Comparison of ENCODE assay signal across 12 cellular contexts in genomic region chr19:51124729-51125128, GRCh38. TPM values are rescaled to one million over a fixed set of nuclear protein-coding genes. Genes with fewer than 3 reads are reported as not detected.
A peak's percentile ranks its signal among the peaks of the same experiment; 100 is the strongest.
DNase-seq lines count a peak whose midpoint lies in the region; TF ChIP-seq lines count a peak whose summit lies in the region.
"Had no signal": no experiment of that assay in that cellular context is flagged by ENCODE, and none has a peak within 500 bp of the region (broad histone marks: within the 10 kb centered on the region; RNA-seq: fewer than 3 reads in every experiment).

Gene SIGLEC9, plus strand, starts transcription at chr19:51124906. Its CDS starts 69 bp downstream, at chr19:51124975.

- no peak for TF ChIP-seq CTCF in Peyer's patch (IDR thresholded peaks at IDR 0.05)
- no peak for TF ChIP-seq CTCF in esophagus squamous epithelium (IDR thresholded peaks at IDR 0.05)
- no peak for TF ChIP-seq CTCF in neutrophil (IDR thresholded peaks at IDR 0.05)

- no peaks in the 10 kb centered on the region for H3K9me3 ChIP-seq in BLaER1 treated with 17β-estradiol and CSF1 and Interleukin-3, amounts not matched to agents 10 nM and 100 nM (replicated peaks in 1 of 11)
- H3K9me3 ChIP-seq in Peyer's patch (no peaks in the 10 kb centered on the region), esophagus squamous epithelium (no peaks in the 10 kb centered on the region), neutrophil (no peaks in the 10 kb centered on the region)

- no peaks in the 10 kb centered on the region for H4K20me1 ChIP-seq in BLaER1 treated with 17β-estradiol and CSF1 and Interleukin-3, amounts not matched to agents 10 nM and 100 nM

- peak within 1 kb of the TSS; percentile 76 to 91 (median 83) for H3K9ac ChIP-seq in BLaER1 treated with 17β-estradiol and CSF1 and Interleukin-3, amounts not matched to agents 10 nM and 100 nM

- peak within 1 kb of the TSS; percentile 87 to 98 (median 93) for H3K27ac ChIP-seq in BLaER1 treated with 17β-estradiol and CSF1 and Interleukin-3, amounts not matched to agents 10 nM and 100 nM
- H3K27ac ChIP-seq in Peyer's patch (peak within 1 kb of the TSS in 3 of 4 donors; percentile 35 to 64 (median 38)), esophagus squamous epithelium (peak within 1 kb of the TSS; percentile 7 to 76 (median 46)), neutrophil (peak within 1 kb of the TSS; percentile 98)

- peak within 1 kb of the TSS in 9 of 10 experiments; percentile 50 to 77 (median 63); a peak in 18 of 20 replicates for H3K4me3 ChIP-seq in BLaER1 treated with 17β-estradiol and CSF1 and Interleukin-3, amounts not matched to agents 10 nM and 100 nM
- H3K4me3 ChIP-seq in Peyer's patch (peak within 1 kb of the TSS in 2 of 4 donors; percentile 28 to 29), esophagus squamous epithelium (peak within 1 kb of the TSS in 2 of 4 donors; percentile 24 to 43), neutrophil (ENCODE audit: low read depth in 1 of 2, low read length in 1 of 2) (peak within 1 kb of the TSS; percentile 71 to 95)

- H3K4me1 ChIP-seq in BLaER1 treated with 17β-estradiol and CSF1 and Interleukin-3, amounts not matched to agents 10 nM and 100 nM = peaks cover 90 to 100% (median 97%) of the 10 kb centered on the region in 10 experiments
- peaks cover 0 to 11% (median 0%) of the 10 kb centered on the region in 4 donors for H3K4me1 ChIP-seq in Peyer's patch
- peaks cover 0 to 13% (median 0%) of the 10 kb centered on the region in 3 donors for H3K4me1 ChIP-seq in esophagus squamous epithelium
- H3K4me1 ChIP-seq in neutrophil (ENCODE audit: control insufficient read depth in 1 of 2, insufficient read depth in 1 of 2, low read depth in 1 of 2, low read length in 1 of 2) = peaks cover 99 to 100% of the 10 kb centered on the region in 2 experiments

- DNase-seq in Peyer's patch (peak in 1 of 3 donors; percentile 54), esophagus squamous epithelium (lab: John Stamatoyannopoulos, UW) (no peak), germinal center (ENCODE audit: low spot score) (no peak), NCI-H345 treated with DMSO at 0.1 percent for 48 hours (lab: John Stamatoyannopoulos, UW; ENCODE audit: unreplicated experiment) (no peak), NAMALWA (ENCODE audit: low spot score) (no peak), NCI-H2196 (lab: John Stamatoyannopoulos, UW; ENCODE audit: unreplicated experiment) (no peak)
- DNase-seq: cerebellar nuclear complex, H7, NCI-H1436 treated with DMSO at 0.1 percent for 48 hours had no signal

- H3K36me3 ChIP-seq in BLaER1 treated with 17β-estradiol and CSF1 and Interleukin-3, amounts not matched to agents 10 nM and 100 nM = peaks cover 0 to 41% (median 1%) of the 10 kb centered on the region in 11 experiments; a peak in 12 of 22 replicates
- H3K36me3 ChIP-seq in Peyer's patch (no peaks in the 10 kb centered on the region), esophagus squamous epithelium (no peaks in the 10 kb centered on the region), neutrophil (peaks cover 35% of the 10 kb centered on the region)

- no peaks in the 10 kb centered on the region for H3K27me3 ChIP-seq in BLaER1 treated with 17β-estradiol and CSF1 and Interleukin-3, amounts not matched to agents 10 nM and 100 nM
- H3K27me3 ChIP-seq in Peyer's patch (no peaks in the 10 kb centered on the region), esophagus squamous epithelium (peaks cover 0 to 35% (median 0%) of the 10 kb centered on the region in 4 donors), neutrophil (no peaks in the 10 kb centered on the region)

- H3K4me2 ChIP-seq in BLaER1 treated with 17β-estradiol and CSF1 and Interleukin-3, amounts not matched to agents 10 nM and 100 nM = peak within 1 kb of the TSS; percentile 86 to 100 (median 96)

- WGBS in esophagus squamous epithelium, 2 donors = 89% methylated on average over 3 of the region's 14 CpGs; no CpG with 5 or more reads in 1 of the 2 donors

- no peak for TF ChIP-seq POLR2A in Peyer's patch (IDR thresholded peaks at IDR 0.05)
- peak in 1 of 4 donors; percentile 52 for TF ChIP-seq POLR2A in esophagus squamous epithelium (IDR thresholded peaks at IDR 0.05)

- intact Hi-C loops in esophagus squamous epithelium (cut with DNase I) = no loop called here

RNA-seq across cellular contexts. Expression of gene SIGLEC9, which starts in this region (rescaled TPM):
- total RNA-seq in Peyer's patch = 1 to 10 TPM in 2 of 4 donors, not detected in 2; 1.9 to 2.1 TPM
- 1 to 10 TPM in 3 of 4 donors, under 1 TPM in 1; 0.49 to 4.4 (median 2.4) TPM for total RNA-seq in esophagus squamous epithelium
- total RNA-seq: H7, neural crest cell had no signal

Comparison
In these comparisons a context has a peak if more than half of its experiments do, and no peak if none do; other contexts are left out.
1. H3K27ac ChIP-seq: peak in every context shown above with its lines; median percentile 98 in neutrophil; 93 in BLaER1 treated with 17β-estradiol and CSF1 and Interleukin-3, amounts not matched to agents 10 nM and 100 nM; 46 in esophagus squamous epithelium; 38 in Peyer's patch.